Comparison of ENCODE assay signal across 1 cellular context in the genomic region with DNA sequence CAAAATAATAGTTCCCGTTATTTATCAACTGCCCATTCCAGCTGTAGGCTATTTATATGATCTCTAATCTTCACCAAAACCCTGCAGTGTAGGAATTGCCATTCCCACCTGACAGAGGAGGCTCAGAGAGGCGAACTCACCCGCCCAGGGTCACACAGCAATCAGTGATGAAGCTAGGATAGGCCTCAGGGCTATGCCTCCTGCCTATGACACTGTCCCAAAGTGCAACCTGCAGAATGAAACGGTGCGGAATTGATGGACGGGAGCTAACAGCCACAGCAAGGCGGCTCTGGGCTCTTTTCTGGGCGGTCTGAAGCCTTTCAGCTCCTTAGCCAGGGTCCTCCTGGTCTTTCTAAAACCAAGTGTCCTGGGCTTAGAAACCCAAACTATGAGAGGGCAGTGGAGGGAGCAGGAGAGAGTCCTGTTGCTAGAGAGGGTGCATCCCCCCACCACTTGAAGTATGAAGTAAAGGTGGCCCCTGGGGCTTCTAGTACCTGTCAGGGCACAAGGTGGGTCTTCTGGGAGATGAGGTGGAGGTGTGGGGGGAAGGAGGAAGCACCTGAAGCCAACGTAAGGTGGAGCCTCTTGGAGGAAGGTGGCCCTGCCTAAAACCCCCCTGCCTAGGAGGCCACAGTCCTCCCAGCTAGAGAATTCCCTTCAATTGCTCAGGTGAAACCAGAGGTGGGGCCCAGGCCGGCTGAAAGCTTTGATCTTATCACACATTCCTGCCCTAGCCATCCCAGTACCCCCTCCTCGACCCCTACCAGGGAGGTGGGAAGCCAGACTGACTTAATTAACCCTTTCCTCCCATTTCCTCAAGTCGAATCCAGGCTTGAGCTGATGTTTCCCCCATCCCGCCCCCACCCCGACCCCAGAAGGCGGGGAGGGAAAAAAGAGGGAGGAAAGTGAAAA.
TF ChIP-seq lines count a peak whose summit lies in the region.

No MANE protein-coding gene starts in this region.

TF ChIP-seq in HepG2, 621 proteins besides CTCF, POLR2A, EP300 and RAD21 (continued from another document and continues in another):
- TF ChIP-seq, protein P1, sequence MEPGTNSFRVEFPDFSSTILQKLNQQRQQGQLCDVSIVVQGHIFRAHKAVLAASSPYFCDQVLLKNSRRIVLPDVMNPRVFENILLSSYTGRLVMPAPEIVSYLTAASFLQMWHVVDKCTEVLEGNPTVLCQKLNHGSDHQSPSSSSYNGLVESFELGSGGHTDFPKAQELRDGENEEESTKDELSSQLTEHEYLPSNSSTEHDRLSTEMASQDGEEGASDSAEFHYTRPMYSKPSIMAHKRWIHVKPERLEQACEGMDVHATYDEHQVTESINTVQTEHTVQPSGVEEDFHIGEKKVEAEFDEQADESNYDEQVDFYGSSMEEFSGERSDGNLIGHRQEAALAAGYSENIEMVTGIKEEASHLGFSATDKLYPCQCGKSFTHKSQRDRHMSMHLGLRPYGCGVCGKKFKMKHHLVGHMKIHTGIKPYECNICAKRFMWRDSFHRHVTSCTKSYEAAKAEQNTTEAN (CRISPR knock-in tag; conservative IDR thresholded peaks at IDR 0.05): no peak
- TF ChIP-seq PCBP2 (optimal IDR thresholded peaks at IDR 0.05; ENCODE audit: low read depth, low read length, poor library complexity, severe bottlenecking) (no peak), SP2 (CRISPR knock-in tag; IDR thresholded peaks at IDR 0.05) (no peak), NFKBIZ (CRISPR knock-in tag; IDR thresholded peaks at IDR 0.05) (no peak), YEATS4 (CRISPR knock-in tag; IDR thresholded peaks at IDR 0.05; ENCODE audit: borderline replicate concordance) (no peak), ZNF460 (CRISPR knock-in tag; IDR thresholded peaks at IDR 0.05; ENCODE audit: borderline replicate concordance) (no peak), SAFB2 (CRISPR knock-in tag; IDR thresholded peaks at IDR 0.05; ENCODE audit: borderline replicate concordance, low read depth) (no peak), SOX6 (IDR thresholded peaks at IDR 0.05) (no peak), SOX6 (CRISPR knock-in tag; IDR thresholded peaks at IDR 0.05) (peak; percentile 48; the same call in 1 of the 2 replicates), AKAP8 (CRISPR knock-in tag; IDR thresholded peaks at IDR 0.05) (no peak), KDM5A (IDR thresholded peaks at IDR 0.05; ENCODE audit: borderline replicate concordance, low read length) (no peak), HMG20A (CRISPR knock-in tag; IDR thresholded peaks at IDR 0.05; ENCODE audit: borderline replicate concordance) (no peak), SP1 (IDR thresholded peaks at IDR 0.05) (no peak), SP1 (CRISPR knock-in tag; IDR thresholded peaks at IDR 0.05) (no peak), ZNF468 (CRISPR knock-in tag; IDR thresholded peaks at IDR 0.05) (no peak), ZNF547 (CRISPR knock-in tag; IDR thresholded peaks at IDR 0.05) (0 out of 2 replicates have a peak, but pooled peaks have one; percentile 10)
- TF ChIP-seq, protein P2, sequence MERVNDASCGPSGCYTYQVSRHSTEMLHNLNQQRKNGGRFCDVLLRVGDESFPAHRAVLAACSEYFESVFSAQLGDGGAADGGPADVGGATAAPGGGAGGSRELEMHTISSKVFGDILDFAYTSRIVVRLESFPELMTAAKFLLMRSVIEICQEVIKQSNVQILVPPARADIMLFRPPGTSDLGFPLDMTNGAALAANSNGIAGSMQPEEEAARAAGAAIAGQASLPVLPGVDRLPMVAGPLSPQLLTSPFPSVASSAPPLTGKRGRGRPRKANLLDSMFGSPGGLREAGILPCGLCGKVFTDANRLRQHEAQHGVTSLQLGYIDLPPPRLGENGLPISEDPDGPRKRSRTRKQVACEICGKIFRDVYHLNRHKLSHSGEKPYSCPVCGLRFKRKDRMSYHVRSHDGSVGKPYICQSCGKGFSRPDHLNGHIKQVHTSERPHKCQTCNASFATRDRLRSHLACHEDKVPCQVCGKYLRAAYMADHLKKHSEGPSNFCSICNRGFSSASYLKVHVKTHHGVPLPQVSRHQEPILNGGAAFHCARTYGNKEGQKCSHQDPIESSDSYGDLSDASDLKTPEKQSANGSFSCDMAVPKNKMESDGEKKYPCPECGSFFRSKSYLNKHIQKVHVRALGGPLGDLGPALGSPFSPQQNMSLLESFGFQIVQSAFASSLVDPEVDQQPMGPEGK (CRISPR knock-in tag; IDR thresholded peaks at IDR 0.05): peak; percentile 96
- TF ChIP-seq, protein P3, sequence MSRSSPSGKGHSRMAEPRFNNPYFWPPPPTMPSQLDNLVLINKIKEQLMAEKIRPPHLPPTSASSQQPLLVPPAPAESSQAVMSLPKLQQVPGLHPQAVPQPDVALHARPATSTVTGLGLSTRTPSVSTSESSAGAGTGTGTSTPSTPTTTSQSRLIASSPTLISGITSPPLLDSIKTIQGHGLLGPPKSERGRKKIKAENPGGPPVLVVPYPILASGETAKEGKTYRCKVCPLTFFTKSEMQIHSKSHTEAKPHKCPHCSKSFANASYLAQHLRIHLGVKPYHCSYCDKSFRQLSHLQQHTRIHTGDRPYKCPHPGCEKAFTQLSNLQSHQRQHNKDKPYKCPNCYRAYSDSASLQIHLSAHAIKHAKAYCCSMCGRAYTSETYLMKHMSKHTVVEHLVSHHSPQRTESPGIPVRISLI (CRISPR knock-in tag; IDR thresholded peaks at IDR 0.05; ENCODE audit: borderline replicate concordance): no peak
- TF ChIP-seq, protein P4, sequence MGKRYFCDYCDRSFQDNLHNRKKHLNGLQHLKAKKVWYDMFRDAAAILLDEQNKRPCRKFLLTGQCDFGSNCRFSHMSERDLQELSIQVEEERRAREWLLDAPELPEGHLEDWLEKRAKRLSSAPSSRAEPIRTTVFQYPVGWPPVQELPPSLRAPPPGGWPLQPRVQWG (CRISPR knock-in tag; IDR thresholded peaks at IDR 0.05; ENCODE audit: borderline replicate concordance, low read depth): no peak
- TF ChIP-seq, protein P5, sequence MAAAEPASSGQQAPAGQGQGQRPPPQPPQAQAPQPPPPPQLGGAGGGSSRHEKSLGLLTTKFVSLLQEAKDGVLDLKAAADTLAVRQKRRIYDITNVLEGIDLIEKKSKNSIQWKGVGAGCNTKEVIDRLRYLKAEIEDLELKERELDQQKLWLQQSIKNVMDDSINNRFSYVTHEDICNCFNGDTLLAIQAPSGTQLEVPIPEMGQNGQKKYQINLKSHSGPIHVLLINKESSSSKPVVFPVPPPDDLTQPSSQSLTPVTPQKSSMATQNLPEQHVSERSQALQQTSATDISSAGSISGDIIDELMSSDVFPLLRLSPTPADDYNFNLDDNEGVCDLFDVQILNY (CRISPR knock-in tag; conservative IDR thresholded peaks at IDR 0.05): 0 out of 2 replicates have a peak, but pooled peaks have one; percentile 10
- TF ChIP-seq, protein P6, sequence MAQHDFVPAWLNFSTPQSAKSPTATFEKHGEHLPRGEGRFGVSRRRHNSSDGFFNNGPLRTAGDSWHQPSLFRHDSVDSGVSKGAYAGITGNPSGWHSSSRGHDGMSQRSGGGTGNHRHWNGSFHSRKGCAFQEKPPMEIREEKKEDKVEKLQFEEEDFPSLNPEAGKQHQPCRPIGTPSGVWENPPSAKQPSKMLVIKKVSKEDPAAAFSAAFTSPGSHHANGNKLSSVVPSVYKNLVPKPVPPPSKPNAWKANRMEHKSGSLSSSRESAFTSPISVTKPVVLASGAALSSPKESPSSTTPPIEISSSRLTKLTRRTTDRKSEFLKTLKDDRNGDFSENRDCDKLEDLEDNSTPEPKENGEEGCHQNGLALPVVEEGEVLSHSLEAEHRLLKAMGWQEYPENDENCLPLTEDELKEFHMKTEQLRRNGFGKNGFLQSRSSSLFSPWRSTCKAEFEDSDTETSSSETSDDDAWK (CRISPR knock-in tag; IDR thresholded peaks at IDR 0.05): no peak
- TF ChIP-seq, protein P7, sequence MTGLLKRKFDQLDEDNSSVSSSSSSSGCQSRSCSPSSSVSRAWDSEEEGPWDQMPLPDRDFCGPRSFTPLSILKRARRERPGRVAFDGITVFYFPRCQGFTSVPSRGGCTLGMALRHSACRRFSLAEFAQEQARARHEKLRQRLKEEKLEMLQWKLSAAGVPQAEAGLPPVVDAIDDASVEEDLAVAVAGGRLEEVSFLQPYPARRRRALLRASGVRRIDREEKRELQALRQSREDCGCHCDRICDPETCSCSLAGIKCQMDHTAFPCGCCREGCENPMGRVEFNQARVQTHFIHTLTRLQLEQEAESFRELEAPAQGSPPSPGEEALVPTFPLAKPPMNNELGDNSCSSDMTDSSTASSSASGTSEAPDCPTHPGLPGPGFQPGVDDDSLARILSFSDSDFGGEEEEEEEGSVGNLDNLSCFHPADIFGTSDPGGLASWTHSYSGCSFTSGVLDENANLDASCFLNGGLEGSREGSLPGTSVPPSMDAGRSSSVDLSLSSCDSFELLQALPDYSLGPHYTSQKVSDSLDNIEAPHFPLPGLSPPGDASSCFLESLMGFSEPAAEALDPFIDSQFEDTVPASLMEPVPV (CRISPR knock-in tag; IDR thresholded peaks at IDR 0.05): 0 out of 2 replicates have a peak, but pooled peaks have one; percentile 8
- TF ChIP-seq, protein P8, sequence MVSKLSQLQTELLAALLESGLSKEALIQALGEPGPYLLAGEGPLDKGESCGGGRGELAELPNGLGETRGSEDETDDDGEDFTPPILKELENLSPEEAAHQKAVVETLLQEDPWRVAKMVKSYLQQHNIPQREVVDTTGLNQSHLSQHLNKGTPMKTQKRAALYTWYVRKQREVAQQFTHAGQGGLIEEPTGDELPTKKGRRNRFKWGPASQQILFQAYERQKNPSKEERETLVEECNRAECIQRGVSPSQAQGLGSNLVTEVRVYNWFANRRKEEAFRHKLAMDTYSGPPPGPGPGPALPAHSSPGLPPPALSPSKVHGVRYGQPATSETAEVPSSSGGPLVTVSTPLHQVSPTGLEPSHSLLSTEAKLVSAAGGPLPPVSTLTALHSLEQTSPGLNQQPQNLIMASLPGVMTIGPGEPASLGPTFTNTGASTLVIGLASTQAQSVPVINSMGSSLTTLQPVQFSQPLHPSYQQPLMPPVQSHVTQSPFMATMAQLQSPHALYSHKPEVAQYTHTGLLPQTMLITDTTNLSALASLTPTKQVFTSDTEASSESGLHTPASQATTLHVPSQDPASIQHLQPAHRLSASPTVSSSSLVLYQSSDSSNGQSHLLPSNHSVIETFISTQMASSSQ (IDR thresholded peaks at IDR 0.05; ENCODE audit: low read depth): peak; percentile 65; the same call in 1 of the 2 replicates
- TF ChIP-seq, protein P8 (CRISPR knock-in tag; IDR thresholded peaks at IDR 0.05; ENCODE audit: borderline replicate concordance): peak; percentile 82; the same call in 1 of the 2 replicates
- TF ChIP-seq, protein P9, sequence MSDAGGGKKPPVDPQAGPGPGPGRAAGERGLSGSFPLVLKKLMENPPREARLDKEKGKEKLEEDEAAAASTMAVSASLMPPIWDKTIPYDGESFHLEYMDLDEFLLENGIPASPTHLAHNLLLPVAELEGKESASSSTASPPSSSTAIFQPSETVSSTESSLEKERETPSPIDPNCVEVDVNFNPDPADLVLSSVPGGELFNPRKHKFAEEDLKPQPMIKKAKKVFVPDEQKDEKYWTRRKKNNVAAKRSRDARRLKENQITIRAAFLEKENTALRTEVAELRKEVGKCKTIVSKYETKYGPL (CRISPR knock-in tag; IDR thresholded peaks at IDR 0.05): no peak
- TF ChIP-seq, protein P10, sequence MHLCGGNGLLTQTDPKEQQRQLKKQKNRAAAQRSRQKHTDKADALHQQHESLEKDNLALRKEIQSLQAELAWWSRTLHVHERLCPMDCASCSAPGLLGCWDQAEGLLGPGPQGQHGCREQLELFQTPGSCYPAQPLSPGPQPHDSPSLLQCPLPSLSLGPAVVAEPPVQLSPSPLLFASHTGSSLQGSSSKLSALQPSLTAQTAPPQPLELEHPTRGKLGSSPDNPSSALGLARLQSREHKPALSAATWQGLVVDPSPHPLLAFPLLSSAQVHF (CRISPR knock-in tag; IDR thresholded peaks at IDR 0.05): no peak
